Comparison of ENCODE assay signal across 8 cellular contexts in the genomic region with DNA sequence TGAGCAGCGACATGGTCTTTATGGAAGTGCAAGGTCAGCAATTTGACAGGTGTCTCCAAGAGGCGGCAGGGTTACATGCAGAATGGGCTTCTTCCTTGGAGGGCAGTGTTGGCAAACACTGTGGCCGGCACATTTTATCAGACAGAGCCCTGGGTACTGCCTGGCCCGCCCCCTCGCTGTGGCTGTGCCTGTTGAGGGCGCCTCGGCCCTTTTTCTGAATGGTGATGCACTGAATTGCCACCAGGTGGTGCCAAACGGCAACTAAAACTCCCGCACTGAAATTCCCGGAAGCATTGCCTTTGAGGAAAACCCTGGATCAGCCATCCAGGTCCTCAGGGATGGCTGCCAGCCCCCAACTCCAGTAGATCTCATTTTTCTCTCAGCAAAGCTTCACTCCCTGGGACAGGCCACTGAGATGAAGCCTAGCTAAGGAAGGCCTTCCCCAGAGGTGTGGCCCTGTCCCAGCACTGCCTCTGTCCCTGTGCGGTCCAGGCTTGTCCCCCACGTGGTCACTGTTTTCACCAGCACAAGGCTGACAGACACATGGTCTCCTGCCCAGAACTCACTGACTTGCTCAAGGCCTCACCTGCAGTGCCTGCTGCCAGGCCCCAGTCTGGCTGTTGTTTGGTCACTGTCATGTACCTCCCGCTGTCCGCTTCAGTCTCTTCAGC.
DNase-seq lines count a peak whose midpoint lies in the region; ATAC-seq and TF ChIP-seq lines count a peak whose summit lies in the region.

No MANE protein-coding gene starts in this region.

- TF ChIP-seq CTCF in AG09309 (IDR thresholded peaks at IDR 0.05; ENCODE audit: control insufficient read depth, insufficient read depth, low read depth, low read length, missing control alignments), result peak; percentile 83

- H3K4me1 ChIP-seq in trophoblast cell (ENCODE audit: control insufficient read depth in 1 of 2, insufficient read depth in 2 of 2, low read length in 2 of 2), result peaks cover 2 to 6% of the 10 kb centered on the region in 2 experiments

- H3K27me3 ChIP-seq in trophoblast cell (ENCODE audit: insufficient read depth, low read length), result no peaks in the 10 kb centered on the region

- no peak overlapping the region for H3K27ac ChIP-seq in trophoblast cell (ENCODE audit: low read depth, low read length)

- H3K4me1 Mint-ChIP-seq in activated naive CD8-positive, alpha-beta T cell treated with anti-CD3 and anti-CD28 coated beads, Interleukin-2, amount 10 ng/mL, durations not matched to agents 7 days and 5 days, result peaks cover 7% of the 10 kb centered on the region

- peak overlapping the region; percentile 16 for H3K18ac ChIP-seq in trophoblast cell (ENCODE audit: low read length)

- H4K8ac ChIP-seq in trophoblast cell (ENCODE audit: low read depth, low read length), result no peak overlapping the region

- intact Hi-C loops in head of caudate nucleus (cut with DNase I), result no loop called here

- H2BK5ac ChIP-seq in trophoblast cell (ENCODE audit: low read depth, low read length, poor library complexity), result no peak overlapping the region

- H3K9ac ChIP-seq in trophoblast cell (ENCODE audit: low read length), result no peak overlapping the region

- no peaks in the 10 kb centered on the region for H3K9me3 Mint-ChIP-seq in activated naive CD8-positive, alpha-beta T cell treated with anti-CD3 and anti-CD28 coated beads, Interleukin-2, amount 10 ng/mL, durations not matched to agents 7 days and 5 days

- no peak overlapping the region for H2AFZ ChIP-seq in trophoblast cell (ENCODE audit: insufficient read depth, low read length, poor library complexity)

- H3K4me3 ChIP-seq in AG09309 (ENCODE audit: control insufficient read depth, low read depth, low read length) (no peak overlapping the region), trophoblast cell (ENCODE audit: low read depth, low read length) (no peak overlapping the region)

- H3K27ac Mint-ChIP-seq in activated naive CD8-positive, alpha-beta T cell treated with anti-CD3 and anti-CD28 coated beads, Interleukin-2, amount 10 ng/mL, durations not matched to agents 7 days and 5 days, result peak overlapping the region; percentile 82

- H2AK5ac ChIP-seq in trophoblast cell (ENCODE audit: low read length), result no peak overlapping the region

- H3K23ac ChIP-seq in trophoblast cell (ENCODE audit: low read length), result no peak overlapping the region

- H3K14ac ChIP-seq in trophoblast cell (ENCODE audit: low read length), result no peak overlapping the region

- H3K79me2 ChIP-seq in trophoblast cell (ENCODE audit: control insufficient read depth, insufficient read depth, low read length, poor library complexity), result no peaks in the 10 kb centered on the region

- H3K36me3 ChIP-seq in trophoblast cell (ENCODE audit: control insufficient read depth in 1 of 2, insufficient read depth in 2 of 2, low read length in 2 of 2), result peaks cover 32 to 43% of the 10 kb centered on the region in 2 experiments

- no peak overlapping the region for H4K91ac ChIP-seq in trophoblast cell (ENCODE audit: low read depth, low read length)

- H3K27me3 Mint-ChIP-seq in activated naive CD8-positive, alpha-beta T cell treated with anti-CD3 and anti-CD28 coated beads, Interleukin-2, amount 10 ng/mL, durations not matched to agents 7 days and 5 days, result no peaks in the 10 kb centered on the region

- H2BK12ac ChIP-seq in trophoblast cell (ENCODE audit: low read length), result peak overlapping the region; percentile 46

- DNase-seq in AG09309 (ENCODE audit: low read depth) (no peak), LoVo (ENCODE audit: low spot score) (peak; percentile 69), SHP77 (lab: John Stamatoyannopoulos, UW) (peak; percentile 63 to 77), head of caudate nucleus (peak; percentile 56 to 90 (median 76)), trophoblast cell (peak; percentile 44 to 82)
- DNase-seq in activated naive CD8-positive, alpha-beta T cell treated with anti-CD3 and anti-CD28 coated beads, Interleukin-2, amount 10 ng/mL, durations not matched to agents 7 days and 5 days, result peak; percentile 63

- H3K4me2 ChIP-seq in trophoblast cell (ENCODE audit: low read length), result no peak overlapping the region

- no peak overlapping the region for H2BK120ac ChIP-seq in trophoblast cell (ENCODE audit: insufficient read depth, low read length, poor library complexity)

- no CpG with 5 or more reads among the region's 14 CpGs for WGBS in trophoblast cell (ENCODE audit: extremely low coverage, insufficient coverage, insufficient read length)

- peaks cover 2% of the 10 kb centered on the region for H3K79me1 ChIP-seq in trophoblast cell (ENCODE audit: low read length)

- peaks cover 5% of the 10 kb centered on the region for H3K9me3 ChIP-seq in trophoblast cell (ENCODE audit: insufficient read depth, low read depth, low read length)

- H3K36me3 Mint-ChIP-seq in activated naive CD8-positive, alpha-beta T cell treated with anti-CD3 and anti-CD28 coated beads, Interleukin-2, amount 10 ng/mL, durations not matched to agents 7 days and 5 days, result peaks cover 4% of the 10 kb centered on the region

- no peak overlapping the region for H3K4me3 Mint-ChIP-seq in activated naive CD8-positive, alpha-beta T cell treated with anti-CD3 and anti-CD28 coated beads, Interleukin-2, amount 10 ng/mL, durations not matched to agents 7 days and 5 days

- POLR2A ChIA-PET in activated naive CD8-positive, alpha-beta T cell treated with anti-CD3 and anti-CD28 coated beads, Interleukin-2, amount 10 ng/mL, durations not matched to agents 7 days and 5 days (lab: Charles Lee), result interaction anchor here (0.8 kb wide), 1 partner anchor 93 kb away, joined by 3 read pairs; no protein-coding TSS in a partner anchor

- H3K4ac ChIP-seq in trophoblast cell (ENCODE audit: low read depth, low read length), result no peak overlapping the region

- ATAC-seq in GM18907 (IDR thresholded peaks at IDR 0.05; ENCODE audit: unreplicated experiment) (peak; percentile 73), GM19328 (IDR thresholded peaks at IDR 0.05; ENCODE audit: unreplicated experiment) (no peak)
- ATAC-seq in activated naive CD8-positive, alpha-beta T cell treated with anti-CD3 and anti-CD28 coated beads, Interleukin-2, amount 10 ng/mL, durations not matched to agents 7 days and 5 days (ENCODE audit: low read depth), result peak; percentile 70

- H4K12ac ChIP-seq in trophoblast cell (ENCODE audit: low read depth, low read length), result no peak overlapping the region
